Comparison of ENCODE assay signal across 26 cellular contexts in the genomic region with DNA sequence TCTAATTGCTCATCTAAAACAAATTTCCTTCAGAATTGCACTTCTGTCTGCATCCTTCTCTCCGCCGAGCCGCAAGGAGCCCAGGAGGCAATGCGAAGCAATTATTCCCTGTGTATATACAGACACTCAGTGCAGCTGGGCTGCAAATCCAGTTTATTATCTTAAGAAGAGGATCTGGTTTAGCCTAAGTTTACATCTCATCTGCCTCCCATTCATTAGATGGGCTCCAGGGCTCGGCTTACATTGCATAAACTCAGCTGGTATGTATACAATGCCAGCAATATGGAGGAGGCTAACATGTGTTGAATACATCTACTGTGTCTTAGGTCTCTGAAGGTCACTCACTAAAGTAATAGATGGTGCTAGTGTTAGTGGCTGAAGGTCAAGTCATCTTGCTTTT.
"Had no signal": no experiment of that assay in that cellular context is flagged by ENCODE, and none has a peak within 500 bp of the region (broad histone marks: within the 10 kb centered on the region; RNA-seq: fewer than 3 reads in every experiment).

No MANE protein-coding gene starts in this region.

- DNase-seq: activated CD4-positive, alpha-beta T cell treated with anti-CD3 and anti-CD28 coated beads, Interleukin-2, amount 10 ng/mL, durations not matched to agents 7 days and 5 days; activated CD4-positive, CD25-positive, alpha-beta regulatory T cell treated with anti-CD3 and anti-CD28 coated beads, Interleukin-2, amount 50 U/mL, for 72 hours; activated CD8-positive, alpha-beta memory T cell treated with anti-CD3 and anti-CD28 coated beads, Interleukin-2, amount 10 ng/mL, durations not matched to agents 7 days and 5 days; activated CD8-positive, alpha-beta T cell treated with anti-CD3 and anti-CD28 coated beads for 36 hours; activated effector memory CD4-positive, alpha-beta T cell treated with anti-CD3 and anti-CD28 coated beads, Interleukin-2, amount 50 U/mL, for 16 hours; activated naive CD4-positive, alpha-beta T cell treated with anti-CD3 and anti-CD28 coated beads, Interleukin-2, amount 10 ng/mL, durations not matched to agents 7 days and 5 days; activated T-cell treated with anti-CD3 and anti-CD28 coated beads for 4 hours; body of pancreas; foreskin keratinocyte; hippocampal formation; kidney glomerular epithelial cell; left ventricle myocardium inferior; mammary epithelial cell; midbrain; ovary; stimulated activated CD4-positive, alpha-beta T cell treated with anti-CD3 and anti-CD28 coated beads, Interleukin-4, amount 100 ng/mL, for 24 hours; stimulated activated naive CD4-positive, alpha-beta T cell treated with Interleukin-2 at 50 U/mL for 16 hours; upper lobe of left lung had no signal

- H3K4me3 Mint-ChIP-seq: activated CD4-positive, alpha-beta T cell treated with anti-CD3 and anti-CD28 coated beads, Interleukin-2, amount 10 ng/mL, durations not matched to agents 7 days and 5 days; activated CD8-positive, alpha-beta memory T cell treated with anti-CD3 and anti-CD28 coated beads, Interleukin-2, amount 10 ng/mL, durations not matched to agents 7 days and 5 days; activated CD8-positive, alpha-beta T cell treated with anti-CD3 and anti-CD28 coated beads for 36 hours; activated naive CD4-positive, alpha-beta T cell treated with anti-CD3 and anti-CD28 coated beads, Interleukin-2, amount 10 ng/mL, durations not matched to agents 7 days and 5 days; nephron had no signal

- H3K4me1 ChIP-seq: body of pancreas, foreskin keratinocyte, left ventricle myocardium inferior, prostate gland, right atrium auricular region, upper lobe of left lung had no signal

- H3K27me3 ChIP-seq: body of pancreas, cardiac muscle cell, foreskin keratinocyte, neutrophil, ovary, right atrium auricular region, upper lobe of left lung had no signal

- H3K27me3 Mint-ChIP-seq: activated CD4-positive, alpha-beta T cell treated with anti-CD3 and anti-CD28 coated beads, Interleukin-2, amount 10 ng/mL, durations not matched to agents 7 days and 5 days; activated CD8-positive, alpha-beta memory T cell treated with anti-CD3 and anti-CD28 coated beads, Interleukin-2, amount 10 ng/mL, durations not matched to agents 7 days and 5 days; activated CD8-positive, alpha-beta T cell treated with anti-CD3 and anti-CD28 coated beads for 36 hours; activated naive CD4-positive, alpha-beta T cell treated with anti-CD3 and anti-CD28 coated beads, Interleukin-2, amount 10 ng/mL, durations not matched to agents 7 days and 5 days had no signal

- ATAC-seq: activated CD8-positive, alpha-beta memory T cell treated with anti-CD3 and anti-CD28 coated beads, Interleukin-2, amount 10 ng/mL, durations not matched to agents 7 days and 5 days; activated CD8-positive, alpha-beta T cell treated with anti-CD3 and anti-CD28 coated beads for 36 hours; body of pancreas; foreskin keratinocyte had no signal

- H3K4me3 ChIP-seq: body of pancreas, cardiac muscle cell, left ventricle myocardium inferior, ovary, prostate gland, right atrium auricular region, thoracic aorta, upper lobe of left lung had no signal

- H3K9me3 Mint-ChIP-seq: activated CD4-positive, alpha-beta T cell treated with anti-CD3 and anti-CD28 coated beads, Interleukin-2, amount 10 ng/mL, durations not matched to agents 7 days and 5 days; activated CD8-positive, alpha-beta T cell treated with anti-CD3 and anti-CD28 coated beads for 36 hours; activated naive CD4-positive, alpha-beta T cell treated with anti-CD3 and anti-CD28 coated beads, Interleukin-2, amount 10 ng/mL, durations not matched to agents 7 days and 5 days; nephron had no signal

- H3K9me3 ChIP-seq: body of pancreas, left ventricle myocardium inferior, neutrophil, ovary, prostate gland, right atrium auricular region, thoracic aorta, upper lobe of left lung had no signal

- H3K36me3 Mint-ChIP-seq: activated CD8-positive, alpha-beta memory T cell treated with anti-CD3 and anti-CD28 coated beads, Interleukin-2, amount 10 ng/mL, durations not matched to agents 7 days and 5 days; activated naive CD4-positive, alpha-beta T cell treated with anti-CD3 and anti-CD28 coated beads, Interleukin-2, amount 10 ng/mL, durations not matched to agents 7 days and 5 days had no signal

- H3K36me3 ChIP-seq: cardiac muscle cell, left ventricle myocardium inferior, neutrophil, ovary, prostate gland, right atrium auricular region, thoracic aorta, upper lobe of left lung had no signal

- H3K4me1 Mint-ChIP-seq: activated CD4-positive, alpha-beta T cell treated with anti-CD3 and anti-CD28 coated beads, Interleukin-2, amount 10 ng/mL, durations not matched to agents 7 days and 5 days; activated CD8-positive, alpha-beta memory T cell treated with anti-CD3 and anti-CD28 coated beads, Interleukin-2, amount 10 ng/mL, durations not matched to agents 7 days and 5 days; activated naive CD4-positive, alpha-beta T cell treated with anti-CD3 and anti-CD28 coated beads, Interleukin-2, amount 10 ng/mL, durations not matched to agents 7 days and 5 days had no signal

- H3K27ac ChIP-seq: body of pancreas, cardiac muscle cell, epithelial cell of prostate, foreskin keratinocyte, left ventricle myocardium inferior, neutrophil, ovary, prostate gland, right atrium auricular region, thoracic aorta, upper lobe of left lung, VCaP had no signal

- H3K27ac Mint-ChIP-seq: activated CD4-positive, alpha-beta T cell treated with anti-CD3 and anti-CD28 coated beads, Interleukin-2, amount 10 ng/mL, durations not matched to agents 7 days and 5 days; activated CD8-positive, alpha-beta memory T cell treated with anti-CD3 and anti-CD28 coated beads, Interleukin-2, amount 10 ng/mL, durations not matched to agents 7 days and 5 days; activated CD8-positive, alpha-beta T cell treated with anti-CD3 and anti-CD28 coated beads for 36 hours; activated naive CD4-positive, alpha-beta T cell treated with anti-CD3 and anti-CD28 coated beads, Interleukin-2, amount 10 ng/mL, durations not matched to agents 7 days and 5 days had no signal
